In the genomic region with DNA sequence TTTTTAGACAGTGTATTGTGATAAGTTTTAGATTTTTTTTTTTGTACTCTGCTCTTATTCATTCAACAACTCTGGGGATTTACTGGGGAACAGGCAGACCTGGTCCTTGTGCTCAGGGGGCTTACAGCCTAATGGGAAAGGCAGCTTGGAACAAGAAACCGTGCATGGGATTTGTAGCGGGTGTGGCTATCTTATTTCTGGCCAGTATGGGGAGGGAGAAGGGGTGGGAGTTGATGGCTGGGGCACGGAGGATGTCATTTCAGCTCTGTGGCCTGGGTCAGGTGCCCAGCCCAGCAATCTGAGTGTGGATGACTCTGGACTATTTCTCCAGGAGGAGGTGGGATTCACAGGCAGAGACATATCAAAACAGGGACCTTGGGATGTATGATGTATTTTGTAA, we compare ENCODE assay signal across 11 cellular contexts. TPM values are rescaled to one million over a fixed set of nuclear protein-coding genes. Genes with fewer than 3 reads are reported as not detected.
DNase-seq lines count a peak whose midpoint lies in the region; ATAC-seq and TF ChIP-seq lines count a peak whose summit lies in the region.
"Had no signal": no experiment of that assay in that cellular context is flagged by ENCODE, and none has a peak within 500 bp of the region (broad histone marks: within the 10 kb centered on the region; RNA-seq: fewer than 3 reads in every experiment).

No MANE protein-coding gene starts in this region.

- H3K27me3 ChIP-seq in CD4-positive, alpha-beta memory T cell (ENCODE audit: insufficient read depth, low read length) = no peaks in the 10 kb centered on the region
- no peaks in the 10 kb centered on the region for H3K27me3 ChIP-seq in sigmoid colon

- H3K27ac ChIP-seq in CD4-positive, alpha-beta memory T cell (ENCODE audit: low read depth, low read length) = no peak overlapping the region
- H3K27ac ChIP-seq in sigmoid colon = peak overlapping the region; percentile 83 to 94 (median 87)

- peaks cover 4 to 6% of the 10 kb centered on the region in 2 donors for H3K36me3 Mint-ChIP-seq in CD4-positive, alpha-beta memory T cell
- H3K36me3 Mint-ChIP-seq in activated T-helper 1 cell treated with anti-CD3 and anti-CD28 coated beads, Interleukin-12 subunit alpha, Interleukin-12 subunit beta, Interleukin-2, Interleukin-4 antibody, amounts not matched to agents 30 ng/mL and 10 ng/mL and 1 ng/mL, durations not matched to agents 14 hours and 24 hours and 36 hours (ENCODE audit: low read depth) = peaks cover 22% of the 10 kb centered on the region
- H3K36me3 Mint-ChIP-seq in immature natural killer cell = peaks cover 0 to 3% (median 0%) of the 10 kb centered on the region in 3 donors

- peak overlapping the region; percentile 27 to 85 (median 47) for H3K27ac Mint-ChIP-seq in CD4-positive, alpha-beta memory T cell
- H3K27ac Mint-ChIP-seq in activated T-helper 1 cell treated with anti-CD3 and anti-CD28 coated beads, Interleukin-12 subunit alpha, Interleukin-12 subunit beta, Interleukin-2, Interleukin-4 antibody, amounts not matched to agents 30 ng/mL and 10 ng/mL and 1 ng/mL, durations not matched to agents 14 hours and 24 hours and 36 hours = peak overlapping the region; percentile 88
- H3K27ac Mint-ChIP-seq in immature natural killer cell = peak overlapping the region in 5 of 6 donors; percentile 39 to 76 (median 69)

- no peaks in the 10 kb centered on the region for H3K4me1 ChIP-seq in CD4-positive, alpha-beta memory T cell (ENCODE audit: insufficient read depth, low read length)
- peaks cover 0 to 83% (median 72%) of the 10 kb centered on the region in 4 donors for H3K4me1 ChIP-seq in sigmoid colon

- H3K4me1 Mint-ChIP-seq in CD4-positive, alpha-beta memory T cell = peaks cover 0 to 35% (median 13%) of the 10 kb centered on the region in 4 donors
- H3K4me1 Mint-ChIP-seq in activated T-helper 1 cell treated with anti-CD3 and anti-CD28 coated beads, Interleukin-12 subunit alpha, Interleukin-12 subunit beta, Interleukin-2, Interleukin-4 antibody, amounts not matched to agents 30 ng/mL and 10 ng/mL and 1 ng/mL, durations not matched to agents 14 hours and 24 hours and 36 hours (ENCODE audit: low read depth) = peaks cover 64% of the 10 kb centered on the region
- peaks cover 18 to 27% of the 10 kb centered on the region in 2 donors for H3K4me1 Mint-ChIP-seq in immature natural killer cell

- no peak overlapping the region for H3K4me3 Mint-ChIP-seq in CD4-positive, alpha-beta memory T cell
- H3K4me3 Mint-ChIP-seq in activated T-helper 1 cell treated with anti-CD3 and anti-CD28 coated beads, Interleukin-12 subunit alpha, Interleukin-12 subunit beta, Interleukin-2, Interleukin-4 antibody, amounts not matched to agents 30 ng/mL and 10 ng/mL and 1 ng/mL, durations not matched to agents 14 hours and 24 hours and 36 hours = no peak overlapping the region
- no peak overlapping the region for H3K4me3 Mint-ChIP-seq in immature natural killer cell

- H3K36me3 ChIP-seq in CD4-positive, alpha-beta memory T cell (ENCODE audit: insufficient read depth, low read length) = no peaks in the 10 kb centered on the region
- H3K36me3 ChIP-seq in sigmoid colon = no peaks in the 10 kb centered on the region

- H3K27me3 Mint-ChIP-seq in CD4-positive, alpha-beta memory T cell = no peaks in the 10 kb centered on the region
- no peaks in the 10 kb centered on the region for H3K27me3 Mint-ChIP-seq in activated T-helper 1 cell treated with anti-CD3 and anti-CD28 coated beads, Interleukin-12 subunit alpha, Interleukin-12 subunit beta, Interleukin-2, Interleukin-4 antibody, amounts not matched to agents 30 ng/mL and 10 ng/mL and 1 ng/mL, durations not matched to agents 14 hours and 24 hours and 36 hours (ENCODE audit: insufficient read depth)
- H3K27me3 Mint-ChIP-seq in immature natural killer cell (ENCODE audit: low read depth in 3 of 3) = peaks cover 0 to 2% (median 0%) of the 10 kb centered on the region in 3 donors

- CTCF ChIA-PET in CD4-positive, alpha-beta memory T cell (lab: Charles Lee; ENCODE audit: partially characterized antibody) = no interaction called here

- intact Hi-C loops in CD4-positive, alpha-beta memory T cell (cut with micrococcal nuclease) = no loop called here
- intact Hi-C loops in activated T-helper 1 cell treated with anti-CD3 and anti-CD28 coated beads, Interleukin-12 subunit alpha, Interleukin-12 subunit beta, Interleukin-2, Interleukin-4 antibody, amounts not matched to agents 30 ng/mL and 10 ng/mL and 1 ng/mL, durations not matched to agents 14 hours and 24 hours and 36 hours (cut with micrococcal nuclease) = loop anchor here (1.0 to 2.0 kb wide), 4 partner anchors 15 to 61 kb away; no protein-coding TSS in a partner anchor
- intact Hi-C loops in sigmoid colon (cut with DNase I) = loop anchor here (5.0 kb wide), 1 partner anchor 48 kb away; no protein-coding TSS in a partner anchor

- H3K9me3 Mint-ChIP-seq in CD4-positive, alpha-beta memory T cell = no peaks in the 10 kb centered on the region
- H3K9me3 Mint-ChIP-seq in activated T-helper 1 cell treated with anti-CD3 and anti-CD28 coated beads, Interleukin-12 subunit alpha, Interleukin-12 subunit beta, Interleukin-2, Interleukin-4 antibody, amounts not matched to agents 30 ng/mL and 10 ng/mL and 1 ng/mL, durations not matched to agents 14 hours and 24 hours and 36 hours = no peaks in the 10 kb centered on the region
- H3K9me3 Mint-ChIP-seq in immature natural killer cell = no peaks in the 10 kb centered on the region

- TF ChIP-seq POLR2A in sigmoid colon (IDR thresholded peaks at IDR 0.05) = no peak

- POLR2A ChIA-PET in CD4-positive, alpha-beta memory T cell (lab: Charles Lee; ENCODE audit: partially characterized antibody) = interaction anchor here (1.1 kb wide), 1 partner anchor 14 kb away, joined by 3 read pairs; no protein-coding TSS in a partner anchor

- ATAC-seq in GM18868 (IDR thresholded peaks at IDR 0.05; ENCODE audit: unreplicated experiment) = no peak
- no peak for ATAC-seq in HG03378 (IDR thresholded peaks at IDR 0.05; ENCODE audit: unreplicated experiment)

- H3K9me3 ChIP-seq in CD4-positive, alpha-beta memory T cell (ENCODE audit: control insufficient read depth in 1 of 2, low read length in 2 of 2) = no peaks in the 10 kb centered on the region
- H3K9me3 ChIP-seq in sigmoid colon = no peaks in the 10 kb centered on the region

- WGBS in sigmoid colon, 2 donors = 59 to 77% methylated on average over 3 of the region's 3 CpGs

- no peak for TF ChIP-seq EP300 in sigmoid colon (IDR thresholded peaks at IDR 0.05)

- DNase-seq in CD4-positive, alpha-beta memory T cell = no peak
- DNase-seq in activated T-helper 1 cell treated with anti-CD3 and anti-CD28 coated beads, Interleukin-12 subunit alpha, Interleukin-12 subunit beta, Interleukin-2, Interleukin-4 antibody, amounts not matched to agents 30 ng/mL and 10 ng/mL and 1 ng/mL, durations not matched to agents 14 hours and 24 hours and 36 hours (ENCODE audit: low spot score) = no peak
- no peak for DNase-seq in immature natural killer cell
- DNase-seq in sigmoid colon = no peak
- no peak for DNase-seq in hippocampal formation (lab: John Stamatoyannopoulos, UW)
- no peak for DNase-seq in HuH-7 (ENCODE audit: low spot score)
- DNase-seq: DND-41; RPMI8226; stimulated activated naive CD4-positive, alpha-beta T cell had no signal

- no peak for TF ChIP-seq CTCF in sigmoid colon (IDR thresholded peaks at IDR 0.05)

- no peak overlapping the region for H3K4me3 ChIP-seq in CD4-positive, alpha-beta memory T cell (ENCODE audit: low read length in 2 of 2)
- no peak overlapping the region for H3K4me3 ChIP-seq in sigmoid colon

RNA-seq across cellular contexts. Expression of a gene that starts 47.0 kb away (rescaled TPM):
- total RNA-seq in CD4-positive, alpha-beta memory T cell = 10 to 100 TPM; 26.7 to 27.9 TPM
- 10 to 100 TPM in 1 of 2 donors, 1 to 10 TPM in 1; 7.6 to 10.6 TPM for polyA plus RNA-seq in CD4-positive, alpha-beta memory T cell
- 25.3 and 25.8 TPM in 2 replicates for total RNA-seq in activated T-helper 1 cell treated with anti-CD3 and anti-CD28 coated beads, Interleukin-12 subunit alpha, Interleukin-12 subunit beta, Interleukin-2, Interleukin-4 antibody, amounts not matched to agents 30 ng/mL and 10 ng/mL and 1 ng/mL, durations not matched to agents 14 hours and 24 hours and 36 hours
- polyA plus RNA-seq in immature natural killer cell (10 to 100 TPM in 1 of 3 donors, 1 to 10 TPM in 2; 2.1 to 12.4 (median 3.3) TPM), sigmoid colon (10 to 100 TPM in 2 of 3 donors, 1 to 10 TPM in 1; 7.9 to 19.2 (median 15.5) TPM)
- total RNA-seq in sigmoid colon = 10 to 100 TPM; 19.8 to 32.4 (median 22.2) TPM
